Comparison of ENCODE assay signal across 9 cellular contexts in genomic region chr9:129143461-129143927, GRCh38. TPM values are rescaled to one million over a fixed set of nuclear protein-coding genes. Genes with fewer than 3 reads are reported as not detected.
DNase-seq lines count a peak whose midpoint lies in the region; ATAC-seq and TF ChIP-seq lines count a peak whose summit lies in the region.
"Had no signal": no experiment of that assay in that cellular context is flagged by ENCODE, and none has a peak within 500 bp of the region (broad histone marks: within the 10 kb centered on the region; RNA-seq: fewer than 3 reads in every experiment).

No MANE protein-coding gene starts in this region.

- TF ChIP-seq POLR2A in suprapubic skin (IDR thresholded peaks at IDR 0.05), result no peak

- peaks cover 15 to 37% (median 29%) of the 10 kb centered on the region in 4 donors for H3K4me1 Mint-ChIP-seq in CD4-positive, alpha-beta memory T cell
- H3K4me1 Mint-ChIP-seq in CD8-positive, alpha-beta T cell (ENCODE audit: low read depth), result peaks cover 34% of the 10 kb centered on the region

- intact Hi-C loops in mammary epithelial cell (cut with micrococcal nuclease), result no loop called here
- intact Hi-C loops in CD4-positive, alpha-beta memory T cell (cut with micrococcal nuclease), result no loop called here
- intact Hi-C loops in CD8-positive, alpha-beta T cell (cut with DNase I, micrococcal nuclease), result loop anchor here (1.0 kb wide), 1 partner anchor 12 kb away; no protein-coding TSS in a partner anchor

- H3K27me3 Mint-ChIP-seq in CD4-positive, alpha-beta memory T cell, result no peaks in the 10 kb centered on the region
- H3K27me3 Mint-ChIP-seq in CD8-positive, alpha-beta T cell (ENCODE audit: low read depth), result no peaks in the 10 kb centered on the region
- H3K27me3 Mint-ChIP-seq: naive B cell had no signal

- no peak overlapping the region for H3K4me3 ChIP-seq in HUES64 (ENCODE audit: low read length)
- H3K4me3 ChIP-seq in mammary epithelial cell (replicated peaks in 1 of 3; ENCODE audit: insufficient read depth in 1 of 3, low read depth in 2 of 3, low read length in 3 of 3), result no peak overlapping the region
- no peak overlapping the region for H3K4me3 ChIP-seq in suprapubic skin
- H3K4me3 ChIP-seq in CD4-positive, alpha-beta memory T cell (ENCODE audit: low read length in 2 of 2), result no peak overlapping the region
- no peak overlapping the region for H3K4me3 ChIP-seq in CD8-positive, alpha-beta T cell (ENCODE audit: low read depth, low read length)

- H3K4me1 ChIP-seq in HUES64 (ENCODE audit: insufficient read depth, low read length) (peaks cover 58% of the 10 kb centered on the region), mammary epithelial cell (ENCODE audit: insufficient read depth, low read length) (peaks cover 53% of the 10 kb centered on the region), suprapubic skin (peaks cover 95% of the 10 kb centered on the region)
- H3K4me1 ChIP-seq in CD4-positive, alpha-beta memory T cell (ENCODE audit: insufficient read depth, low read length), result peaks cover 38% of the 10 kb centered on the region
- H3K4me1 ChIP-seq in CD8-positive, alpha-beta T cell (ENCODE audit: insufficient read depth, low read length), result peaks cover 36% of the 10 kb centered on the region

- H3K9me3 ChIP-seq in HUES64 (ENCODE audit: insufficient read depth, low read depth, low read length) (no peaks in the 10 kb centered on the region), mammary epithelial cell (replicated peaks; ENCODE audit: insufficient read depth, low read length) (no peaks in the 10 kb centered on the region), suprapubic skin (no peaks in the 10 kb centered on the region)
- H3K9me3 ChIP-seq in CD4-positive, alpha-beta memory T cell (ENCODE audit: control insufficient read depth in 1 of 2, low read length in 2 of 2), result no peaks in the 10 kb centered on the region
- no peaks in the 10 kb centered on the region for H3K9me3 ChIP-seq in CD8-positive, alpha-beta T cell (ENCODE audit: low read length)

- H3K27ac Mint-ChIP-seq in CD4-positive, alpha-beta memory T cell, result peak overlapping the region in 1 of 7 donors; percentile 57
- H3K27ac Mint-ChIP-seq in CD8-positive, alpha-beta T cell, result no peak overlapping the region

- H3K9ac ChIP-seq in HUES64 (ENCODE audit: low read depth, low read length) (peak overlapping the region; percentile 27; the same call in 1 of the 2 replicates), mammary epithelial cell (ENCODE audit: insufficient read depth, low read length) (no peak overlapping the region)

- WGBS in HUES64, result 52% methylated on average over 11 of the region's 11 CpGs
- WGBS in mammary epithelial cell (ENCODE audit: low coverage, missing lambda C conversion rate), result 23% methylated on average over 8 of the region's 11 CpGs
- WGBS in suprapubic skin, result 50% methylated on average over 9 of the region's 11 CpGs

- H3K36me3 ChIP-seq in HUES64 (ENCODE audit: insufficient read depth, low read length), result peaks cover 23% of the 10 kb centered on the region
- H3K36me3 ChIP-seq in mammary epithelial cell (ENCODE audit: insufficient read depth, low read length), result peaks cover 1% of the 10 kb centered on the region
- H3K36me3 ChIP-seq in suprapubic skin, result peaks cover 21% of the 10 kb centered on the region
- H3K36me3 ChIP-seq in CD4-positive, alpha-beta memory T cell (ENCODE audit: insufficient read depth, low read length), result peaks cover 18% of the 10 kb centered on the region
- H3K36me3 ChIP-seq in CD8-positive, alpha-beta T cell (ENCODE audit: insufficient read depth, low read length), result peaks cover 3% of the 10 kb centered on the region

- no peaks in the 10 kb centered on the region for H4K20me1 ChIP-seq in mammary epithelial cell (ENCODE audit: insufficient read depth, low read length)

- no peaks in the 10 kb centered on the region for H3K9me3 Mint-ChIP-seq in CD4-positive, alpha-beta memory T cell
- H3K9me3 Mint-ChIP-seq in CD8-positive, alpha-beta T cell, result no peaks in the 10 kb centered on the region
- H3K9me3 Mint-ChIP-seq: naive B cell had no signal

- POLR2A ChIA-PET in CD4-positive, alpha-beta memory T cell (lab: Charles Lee; ENCODE audit: partially characterized antibody), result interaction anchor here (1.1 to 6.0 kb wide), 7 partner anchors 9 to 482 kb away, joined by 3 to 85 read pairs (median 5); partner anchors contain the start of genes IER5L and NTMT1
- POLR2A ChIA-PET in CD8-positive, alpha-beta T cell (lab: Charles Lee), result interaction anchor here (1.1 to 2.1 kb wide), 3 partner anchors 12 to 482 kb away, joined by 3 to 10 read pairs (median 4); partner anchors contain the start of gene NTMT1

- no peak overlapping the region for H2AFZ ChIP-seq in mammary epithelial cell (ENCODE audit: low read depth, low read length)

- H3K27me3 ChIP-seq in HUES64 (ENCODE audit: insufficient read depth, low read length) (no peaks in the 10 kb centered on the region), mammary epithelial cell (ENCODE audit: insufficient read depth, low read length) (no peaks in the 10 kb centered on the region), layer of hippocampus (ENCODE audit: control insufficient read depth, insufficient read depth, low read length) (no peaks in the 10 kb centered on the region), suprapubic skin (no peaks in the 10 kb centered on the region)
- H3K27me3 ChIP-seq in CD4-positive, alpha-beta memory T cell (ENCODE audit: insufficient read depth, low read length), result no peaks in the 10 kb centered on the region
- no peaks in the 10 kb centered on the region for H3K27me3 ChIP-seq in CD8-positive, alpha-beta T cell (ENCODE audit: insufficient read depth, low read length)

- in situ Hi-C loops in mammary epithelial cell (cut with MboI; ENCODE audit: low sequenced_read_pairs in 2 of 2), result loop anchor here (25.0 kb wide), 2 partner anchors 344 to 644 kb away; no protein-coding TSS in a partner anchor

- peaks cover 8 to 20% of the 10 kb centered on the region in 2 donors for H3K36me3 Mint-ChIP-seq in CD4-positive, alpha-beta memory T cell
- peaks cover 31% of the 10 kb centered on the region for H3K36me3 Mint-ChIP-seq in CD8-positive, alpha-beta T cell
- H3K36me3 Mint-ChIP-seq: naive B cell had no signal

- H3K4me2 ChIP-seq in mammary epithelial cell (ENCODE audit: insufficient read depth, low read depth, low read length), result peak overlapping the region; percentile 47

- BruUV-seq in mammary epithelial cell (replicated peaks; lab: Mats Ljungman, UMichigan), result no TSS peak

- no peak overlapping the region for H3K4me3 Mint-ChIP-seq in CD4-positive, alpha-beta memory T cell
- no peak overlapping the region for H3K4me3 Mint-ChIP-seq in CD8-positive, alpha-beta T cell

- TF ChIP-seq CTCF in mammary epithelial cell (conservative IDR thresholded peaks at IDR 0.05 in 1 of 2, IDR thresholded peaks at IDR 0.05 in 1 of 2; ENCODE audit: extremely low read depth in 1 of 2, insufficient read depth in 1 of 2, low read depth in 1 of 2, low read length in 2 of 2), result no peak
- no peak for TF ChIP-seq CTCF in suprapubic skin (IDR thresholded peaks at IDR 0.05)
- TF ChIP-seq CTCF in CD8-positive, alpha-beta T cell (IDR thresholded peaks at IDR 0.05), result no peak

- DNase-seq in mammary epithelial cell, result no peak
- DNase-seq in suprapubic skin (ENCODE audit: low spot score in 2 of 2), result no peak
- no peak for DNase-seq in CD4-positive, alpha-beta memory T cell
- no peak for DNase-seq in T-helper 9 cell
- no peak for DNase-seq in CD8-positive, alpha-beta T cell

- dilution Hi-C loops in mammary epithelial cell (cut with HindIII; ENCODE audit: low sequenced_read_pairs), result no loop called here

- CTCF ChIA-PET in mammary epithelial cell (lab: Charles Lee; ENCODE audit: low non-redundant PET), result interaction anchor here (0.8 to 1.4 kb wide), 5 partner anchors 12 to 316 kb away, joined by 3 to 24 read pairs (median 3); no protein-coding TSS in a partner anchor
- CTCF ChIA-PET in CD4-positive, alpha-beta memory T cell (lab: Charles Lee; ENCODE audit: partially characterized antibody), result interaction anchor here (0.6 to 10.5 kb wide), 26 partner anchors 10 to 647 kb away, joined by 3 to 151 read pairs (median 4); partner anchors contain the start of genes C9orf50 and NTMT1
- CTCF ChIA-PET in CD8-positive, alpha-beta T cell (lab: Charles Lee), result interaction anchor here (0.7 to 9.9 kb wide), 32 partner anchors 9 to 640 kb away, joined by 3 to 152 read pairs (median 5); partner anchors contain the start of genes C9orf50 and NTMT1

- H3K79me2 ChIP-seq in mammary epithelial cell (ENCODE audit: insufficient read depth, low read length), result peaks cover 20% of the 10 kb centered on the region

- TF ChIP-seq EP300 in suprapubic skin (IDR thresholded peaks at IDR 0.05), result no peak

- H3K27ac ChIP-seq in HUES64 (ENCODE audit: low read depth, low read length), result peak overlapping the region; percentile 69
- no peak overlapping the region for H3K27ac ChIP-seq in mammary epithelial cell (ENCODE audit: insufficient read depth, low read depth, low read length)
- peak overlapping the region; percentile 100 for H3K27ac ChIP-seq in layer of hippocampus (ENCODE audit: low read depth, low read length)
- peak overlapping the region; percentile 100 for H3K27ac ChIP-seq in suprapubic skin
- no peak overlapping the region for H3K27ac ChIP-seq in CD4-positive, alpha-beta memory T cell (ENCODE audit: low read depth, low read length)
- H3K27ac ChIP-seq in CD8-positive, alpha-beta T cell (ENCODE audit: low read depth, low read length), result no peak overlapping the region

- no peak for ATAC-seq in CD8-positive, alpha-beta T cell
- no peak for ATAC-seq in HG02973 (IDR thresholded peaks at IDR 0.05; ENCODE audit: unreplicated experiment)

RNA-seq across cellular contexts. Expression of gene PTPA, which starts 32.3 kb away (rescaled TPM):
- 114 TPM for polyA plus RNA-seq in HUES64 (2013, experiment 1 of 2)
- 121 TPM for polyA plus RNA-seq in HUES64 (2013, experiment 2 of 2)
- total RNA-seq in mammary epithelial cell (100 to 1,000 TPM in 1 of 2 donors, 10 to 100 TPM in 1; 73.7 to 122 TPM), suprapubic skin (100 to 1,000 TPM in 1 of 4 donors, 10 to 100 TPM in 3; 59.1 to 108 (median 83.8) TPM)
- polyA plus RNA-seq in mammary epithelial cell, result 120 TPM
- 218 TPM for polyA minus RNA-seq in mammary epithelial cell
- 10 to 100 TPM; 49.0 to 51.3 TPM for total RNA-seq in CD4-positive, alpha-beta memory T cell
- polyA plus RNA-seq in CD4-positive, alpha-beta memory T cell, result 10 to 100 TPM; 10.8 to 14.1 TPM
- 10 to 100 TPM; 24.7 to 26.8 TPM for total RNA-seq in CD8-positive, alpha-beta T cell

RNA-seq across cellular contexts. Expression of gene CRAT, which starts 32.9 kb away (rescaled TPM):
- polyA plus RNA-seq in HUES64 (2013, experiment 1 of 2), result 8.1 TPM
- polyA plus RNA-seq in HUES64 (2013, experiment 2 of 2), result 10.7 TPM
- total RNA-seq in mammary epithelial cell, result 10 to 100 TPM; 11.1 to 17.7 TPM
- 2.5 TPM for polyA plus RNA-seq in mammary epithelial cell
- 0.52 TPM for polyA minus RNA-seq in mammary epithelial cell
- 100 to 1,000 TPM in 1 of 4 donors, 10 to 100 TPM in 3; 27.4 to 156 (median 42.8) TPM for total RNA-seq in suprapubic skin
- total RNA-seq in CD4-positive, alpha-beta memory T cell, result 10 to 100 TPM; 11.2 to 12.4 TPM
- 10 to 100 TPM in 1 of 2 donors, 1 to 10 TPM in 1; 8.7 to 21.0 TPM for polyA plus RNA-seq in CD4-positive, alpha-beta memory T cell
- total RNA-seq in CD8-positive, alpha-beta T cell, result 1 to 10 TPM; 5.6 to 6.3 TPM

RNA-seq across cellular contexts. Expression of gene IER5L, which starts 34.6 kb away (rescaled TPM):
- polyA plus RNA-seq in HUES64 (2013, experiment 1 of 2), result 9.1 TPM
- polyA plus RNA-seq in HUES64 (2013, experiment 2 of 2), result 13.9 TPM
- total RNA-seq in mammary epithelial cell (10 to 100 TPM; 13.5 to 34.2 TPM), suprapubic skin (1 to 10 TPM; 4.3 to 8.2 (median 6.2) TPM)
- polyA plus RNA-seq in mammary epithelial cell, result 7.0 TPM
- 1.4 TPM for polyA minus RNA-seq in mammary epithelial cell
- total RNA-seq in CD4-positive, alpha-beta memory T cell, result 1 to 10 TPM; 3.1 to 3.6 TPM
- under 1 TPM; 0.07 to 0.08 TPM for polyA plus RNA-seq in CD4-positive, alpha-beta memory T cell
- total RNA-seq in CD8-positive, alpha-beta T cell, result 10 to 100 TPM; 21.7 to 25.1 TPM

Comparison
In these comparisons a context has a peak if more than half of its experiments do, and no peak if none do; other contexts are left out.
1. H3K27ac ChIP-seq: peak in HUES64 (single experiment), layer of hippocampus (single experiment) and suprapubic skin (single experiment); none in mammary epithelial cell (single experiment), CD4-positive, alpha-beta memory T cell (single experiment) and CD8-positive, alpha-beta T cell (single experiment).
2. intact Hi-C loops: an anchor here in CD8-positive, alpha-beta T cell (1.0 kb wide); none called in mammary epithelial cell and CD4-positive, alpha-beta memory T cell.